13 cellular contexts compared by ENCODE assay signal in the genomic region with DNA sequence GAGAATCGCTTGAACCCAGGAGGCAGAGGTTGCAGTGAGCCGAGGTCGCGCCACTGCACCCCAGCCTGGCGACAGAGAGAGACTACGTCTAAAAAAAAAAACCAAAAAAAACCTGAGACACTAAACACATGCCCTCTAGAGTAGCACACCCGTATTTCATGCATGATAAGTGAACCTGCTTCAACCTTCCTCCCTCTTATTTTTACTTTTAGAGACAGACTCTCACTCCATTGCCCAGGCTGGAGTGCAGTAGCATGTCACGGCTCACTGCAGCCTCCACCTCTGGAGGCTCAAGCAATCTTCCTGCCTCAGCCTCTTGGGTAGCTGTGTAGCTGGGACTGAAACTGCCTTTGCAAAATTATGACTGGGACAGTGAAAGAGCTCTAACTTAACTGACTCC. TPM values are rescaled to one million over a fixed set of nuclear protein-coding genes. Genes with fewer than 3 reads are reported as not detected.
DNase-seq lines count a peak whose midpoint lies in the region; ATAC-seq and TF ChIP-seq lines count a peak whose summit lies in the region.
"Had no signal": no experiment of that assay in that cellular context is flagged by ENCODE, and none has a peak within 500 bp of the region (broad histone marks: within the 10 kb centered on the region; RNA-seq: fewer than 3 reads in every experiment).

No MANE protein-coding gene starts in this region.

- H3K27ac ChIP-seq in OCI-LY7 (ENCODE audit: low read depth, low read length, poor library complexity, severe bottlenecking) (peak overlapping the region; percentile 34), gastrocnemius medialis (no peak overlapping the region)
- H3K27ac ChIP-seq: adrenal gland, thyroid gland had no signal

- H3K9me3 ChIP-seq in OCI-LY7 (ENCODE audit: low read length) (no peaks in the 10 kb centered on the region), gastrocnemius medialis (no peaks in the 10 kb centered on the region)
- H3K9me3 ChIP-seq: adrenal gland, thyroid gland had no signal

- no peaks in the 10 kb centered on the region for H3K36me3 ChIP-seq in OCI-LY7 (ENCODE audit: insufficient read depth, low read length)
- H3K36me3 ChIP-seq in gastrocnemius medialis = no peaks in the 10 kb centered on the region
- H3K36me3 ChIP-seq: adrenal gland, thyroid gland had no signal

- POLR2A ChIA-PET in OCI-LY7 (lab: Charles Lee) = interaction anchor here (0.5 to 2.4 kb wide), 7 partner anchors 12 to 258 kb away, joined by 3 to 17 read pairs (median 4); a partner anchor contains a TSS

- no peaks in the 10 kb centered on the region for H4K20me1 ChIP-seq in OCI-LY7 (ENCODE audit: insufficient read depth, low read length)

- H3K79me2 ChIP-seq in OCI-LY7 (ENCODE audit: insufficient read depth, low read depth, low read length) = no peaks in the 10 kb centered on the region

- TF ChIP-seq CTCF in GM12864 (IDR thresholded peaks at IDR 0.05; ENCODE audit: low read depth, low read length, missing control alignments) (peak; percentile 37), OCI-LY7 (conservative IDR thresholded peaks at IDR 0.05; ENCODE audit: low read length) (peak; percentile 60), gastrocnemius medialis (IDR thresholded peaks at IDR 0.05 in 4 of 5, conservative IDR thresholded peaks at IDR 0.05 in 1 of 5) (no peak)

- H3K9me2 ChIP-seq in OCI-LY7 (ENCODE audit: insufficient read depth, low read length) = no peaks in the 10 kb centered on the region

- no peaks in the 10 kb centered on the region for H3K27me3 ChIP-seq in gastrocnemius medialis
- H3K27me3 ChIP-seq: adrenal gland, thyroid gland had no signal

- peak overlapping the region; percentile 64 for H3K4me2 ChIP-seq in OCI-LY7 (ENCODE audit: low read length)

- in situ Hi-C loops in gastrocnemius medialis (cut with MboI; ENCODE audit: low sequenced_read_pairs in 4 of 4) = loop anchor here (10.0 to 25.0 kb wide), 4 partner anchors 54 to 127 kb away; a partner anchor contains a TSS

- DNase-seq in GM12864 (ENCODE audit: low read depth) (no peak), OCI-LY7 (ENCODE audit: low spot score) (peak; percentile 75), gastrocnemius medialis (no peak), hypothalamus (lab: John Stamatoyannopoulos, UW) (no peak), D341Med (ENCODE audit: low spot score) (no peak)
- no peak for DNase-seq in stimulated activated naive CD4-positive, alpha-beta T cell (lab: John Stamatoyannopoulos, UW)
- DNase-seq: activated CD4-positive, alpha-beta T cell treated with anti-CD3 and anti-CD28 coated beads, Interleukin-2, amount 10 ng/mL, durations not matched to agents 24 days and 14 days; adrenal gland; COR-L47; NCI-H1930 had no signal

- ATAC-seq in GM19351 (IDR thresholded peaks at IDR 0.05; ENCODE audit: unreplicated experiment) (peak; percentile 39), HG02938 (IDR thresholded peaks at IDR 0.05; ENCODE audit: unreplicated experiment) (peak; percentile 48), gastrocnemius medialis (no peak)

- no peak for TF ChIP-seq POLR2A in gastrocnemius medialis (IDR thresholded peaks at IDR 0.05)

- CTCF ChIA-PET in OCI-LY7 (lab: Charles Lee; ENCODE audit: unreplicated experiment) = interaction anchor here (0.6 kb wide), 1 partner anchor 808 kb away, joined by 8 read pairs; no protein-coding TSS in a partner anchor

- H2AFZ ChIP-seq in OCI-LY7 (ENCODE audit: low read length) = peak overlapping the region; percentile 89

- H3K4me1 ChIP-seq in OCI-LY7 (ENCODE audit: insufficient read depth, low read length, poor library complexity, severe bottlenecking) = peaks cover 51% of the 10 kb centered on the region
- H3K4me1 ChIP-seq in gastrocnemius medialis = peaks cover 36 to 39% of the 10 kb centered on the region in 2 donors
- H3K4me1 ChIP-seq: adrenal gland had no signal

- intact Hi-C loops in OCI-LY7 (cut with micrococcal nuclease; ENCODE audit: unreplicated experiment) = no loop called here
- intact Hi-C loops in gastrocnemius medialis (cut with DNase I; ENCODE audit: low total_unique reads) = loop anchor here (10.0 kb wide), 1 partner anchor 344 kb away; a partner anchor contains a TSS

- BruUV-seq in OCI-LY7 (replicated peaks; lab: Mats Ljungman, UMichigan) = no TSS peak

- H3K4me3 ChIP-seq in GM12864 (ENCODE audit: low read depth, low read length) (no peak overlapping the region), OCI-LY7 (ENCODE audit: low read depth, low read length, poor library complexity, severe bottlenecking) (peak overlapping the region; percentile 42), gastrocnemius medialis (no peak overlapping the region)
- H3K4me3 ChIP-seq: adrenal gland, thyroid gland had no signal

RNA-seq across cellular contexts. Expression of a gene that starts 17.6 kb away (rescaled TPM):
- 63.7 and 70.6 TPM in 2 replicates for total RNA-seq in OCI-LY7 (2014; rRNA removed; shearing (Covaris generic))
- 50.4 and 56.9 TPM in 2 replicates for total RNA-seq in OCI-LY7 (2022)
- total RNA-seq in gastrocnemius medialis = 10 to 100 TPM; 29.0 to 64.7 (median 34.2) TPM

RNA-seq across cellular contexts. Expression of a gene that starts 55.8 kb away (rescaled TPM):
- 32.1 and 52.7 TPM in 2 replicates for total RNA-seq in OCI-LY7 (2014; rRNA removed; shearing (Covaris generic))
- 389 and 454 TPM in 2 replicates for total RNA-seq in OCI-LY7 (2022)
- 10 to 100 TPM in 3 of 4 donors, 1 to 10 TPM in 1; 8.2 to 24.5 (median 17.8) TPM for total RNA-seq in gastrocnemius medialis

Comparison
In these comparisons a context has a peak if more than half of its experiments do, and no peak if none do; other contexts are left out.
1. CTCF ChIP-seq: peak in GM12864 (single experiment) and OCI-LY7 (single experiment); none in gastrocnemius medialis (0 of 5).
2. ATAC-seq: peak in GM19351 (single experiment) and HG02938 (single experiment); none in gastrocnemius medialis (0 of 2).